In genomic region chr2:144683955-144684354, GRCh38 we compare ENCODE assay signal across 11 cellular contexts.
"Had no signal": no experiment of that assay in that cellular context is flagged by ENCODE, and none has a peak within 500 bp of the region (broad histone marks: within the 10 kb centered on the region; RNA-seq: fewer than 3 reads in every experiment).

No MANE protein-coding gene starts in this region.

- H3K27me3 ChIP-seq: transverse colon had no signal

- DNase-seq: activated naive CD4-positive, alpha-beta T cell treated with anti-CD3 and anti-CD28 coated beads, Interleukin-2, amount 10 ng/mL, durations not matched to agents 7 days and 5 days; effector CD8-positive, alpha-beta T cell; islet precursor cell; mucosa of descending colon; psoas muscle; stimulated activated CD4-positive, alpha-beta T cell treated with anti-CD3 and anti-CD28 coated beads, Interleukin-2, amount 100 ng/mL, for 24 hours; stimulated activated naive B cell treated with anti-CD40 and anti-IgM and Interleukin-4, amounts not matched to agents 10 μg/mL and 1 μg/mL and 100 μg/mL, for 72 hours; transverse colon had no signal

- H3K9me3 ChIP-seq: mucosa of descending colon, psoas muscle, transverse colon had no signal

- H3K4me3 ChIP-seq: mucosa of descending colon, psoas muscle, transverse colon had no signal

- H3K36me3 ChIP-seq: transverse colon had no signal

- H3K4me1 ChIP-seq: psoas muscle, transverse colon had no signal

- ATAC-seq: left lobe of liver; mucosa of descending colon; natural killer cell treated with Interleukin-12 subunit alpha and Interleukin-12 subunit beta and Interleukin-15 and Interleukin-18, amount 100 ng/mL, for 72 hours; psoas muscle; sciatic nerve; stimulated activated naive B cell treated with anti-CD40 and anti-IgM and Interleukin-4, amounts not matched to agents 10 μg/mL and 1 μg/mL and 100 μg/mL, for 72 hours had no signal

- H3K27ac ChIP-seq: psoas muscle, transverse colon had no signal
